12 cellular contexts compared by ENCODE assay signal in the genomic region with DNA sequence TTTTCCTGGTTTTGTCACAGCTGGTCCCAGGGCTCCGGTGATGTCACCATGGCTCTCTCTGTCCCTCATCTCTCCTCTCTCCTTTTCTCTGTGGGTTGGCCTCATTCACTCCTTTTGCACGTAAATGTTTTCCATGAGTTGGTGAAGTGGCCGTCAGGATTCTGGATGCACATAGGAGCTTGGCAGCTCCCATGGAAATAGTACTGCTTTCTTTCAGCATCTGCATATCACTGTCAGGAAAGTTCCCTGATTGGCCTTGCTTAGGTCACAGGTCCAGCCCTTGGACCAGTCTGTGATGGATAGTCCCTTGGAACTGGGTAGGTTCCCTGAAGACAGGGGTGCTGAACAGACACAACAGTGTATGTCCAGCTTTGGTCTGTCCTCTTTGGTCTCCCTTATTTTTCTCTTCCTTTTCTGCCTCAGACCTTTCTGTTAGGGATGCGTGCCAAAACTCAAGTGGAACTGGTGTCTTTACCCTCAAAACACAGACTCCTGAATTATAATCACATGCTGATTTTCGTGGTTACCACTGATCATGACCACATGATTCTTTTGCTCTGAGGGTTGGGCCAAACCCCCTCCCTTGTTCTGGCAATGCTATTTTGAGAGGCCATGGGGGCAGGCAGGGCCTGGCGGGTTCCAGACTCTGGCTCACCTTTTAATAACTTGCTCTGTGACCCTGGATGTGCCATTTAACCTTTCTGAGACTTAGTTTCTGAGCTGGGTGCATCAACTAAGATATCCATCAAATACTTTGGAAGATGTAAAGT.
DNase-seq lines count a peak whose midpoint lies in the region; ATAC-seq and TF ChIP-seq lines count a peak whose summit lies in the region.
"Had no signal": no experiment of that assay in that cellular context is flagged by ENCODE, and none has a peak within 500 bp of the region (broad histone marks: within the 10 kb centered on the region; RNA-seq: fewer than 3 reads in every experiment).

No MANE protein-coding gene starts in this region.

- H3K4me1 ChIP-seq in CD4-positive, alpha-beta memory T cell (ENCODE audit: insufficient read depth, low read length): peaks cover 45% of the 10 kb centered on the region

- DNase-seq in CD4-positive, alpha-beta memory T cell: no peak
- DNase-seq in activated B cell treated with CpG ODN at 0.5 μM for 24 hours (no peak), immature natural killer cell (no peak), GM19238 (ENCODE audit: insufficient read length, low spot score) (no peak)
- DNase-seq: NCI-H226; stimulated activated naive CD4-positive, alpha-beta T cell had no signal

- peaks cover 41 to 68% (median 60%) of the 10 kb centered on the region in 4 donors for H3K4me1 Mint-ChIP-seq in CD4-positive, alpha-beta memory T cell
- peaks cover 56% of the 10 kb centered on the region for H3K4me1 Mint-ChIP-seq in activated B cell treated with CpG ODN at 0.5 μM for 24 hours
- peaks cover 56 to 57% of the 10 kb centered on the region in 2 donors for H3K4me1 Mint-ChIP-seq in immature natural killer cell

- no peaks in the 10 kb centered on the region for H3K36me3 ChIP-seq in CD4-positive, alpha-beta memory T cell (ENCODE audit: insufficient read depth, low read length)

- no peaks in the 10 kb centered on the region for H3K9me3 Mint-ChIP-seq in CD4-positive, alpha-beta memory T cell
- H3K9me3 Mint-ChIP-seq in activated B cell treated with CpG ODN at 0.5 μM for 24 hours: no peaks in the 10 kb centered on the region
- H3K9me3 Mint-ChIP-seq in immature natural killer cell: no peaks in the 10 kb centered on the region
- H3K9me3 Mint-ChIP-seq: CD4-positive, CD25-positive, alpha-beta regulatory T cell had no signal

- H3K27ac Mint-ChIP-seq in CD4-positive, alpha-beta memory T cell: peak overlapping the region in 4 of 7 donors; percentile 3 to 39 (median 5)
- peak overlapping the region; percentile 26 for H3K27ac Mint-ChIP-seq in activated B cell treated with CpG ODN at 0.5 μM for 24 hours
- H3K27ac Mint-ChIP-seq in immature natural killer cell: peak overlapping the region in 1 of 6 donors; percentile 14

- no peak overlapping the region for H3K4me3 ChIP-seq in CD4-positive, alpha-beta memory T cell (ENCODE audit: low read length in 2 of 2)
- H3K4me3 ChIP-seq: SJSA1 had no signal

- POLR2A ChIA-PET in CD4-positive, alpha-beta memory T cell (lab: Charles Lee; ENCODE audit: partially characterized antibody): no interaction called here
- POLR2A ChIA-PET in activated B cell treated with CpG ODN at 0.5 μM for 24 hours (lab: Charles Lee): no interaction called here

- no peak for TF ChIP-seq CTCF in activated B cell treated with CpG ODN at 0.5 μM for 24 hours (IDR thresholded peaks at IDR 0.05)

- intact Hi-C loops in CD4-positive, alpha-beta memory T cell (cut with micrococcal nuclease): no loop called here
- intact Hi-C loops in activated B cell treated with CpG ODN at 0.5 μM for 24 hours (cut with micrococcal nuclease): loop anchor here (5.0 kb wide), 1 partner anchor 197 kb away; no protein-coding TSS in a partner anchor

- peak; percentile 32 for ATAC-seq in GM18511 (IDR thresholded peaks at IDR 0.05; ENCODE audit: unreplicated experiment)
- no peak for ATAC-seq in activated B cell treated with CpG ODN at 0.5 μM for 24 hours (ENCODE audit: low read depth)
- no peak for ATAC-seq in HG03139 (IDR thresholded peaks at IDR 0.05; ENCODE audit: unreplicated experiment)
- no peak for ATAC-seq in HG03571 (IDR thresholded peaks at IDR 0.05; ENCODE audit: unreplicated experiment)
- ATAC-seq in GM19023 (IDR thresholded peaks at IDR 0.05; ENCODE audit: unreplicated experiment): no peak

- no peaks in the 10 kb centered on the region for H3K9me3 ChIP-seq in CD4-positive, alpha-beta memory T cell (ENCODE audit: control insufficient read depth in 1 of 2, low read length in 2 of 2)
- H3K9me3 ChIP-seq: SJSA1 had no signal

- no peak overlapping the region for H3K27ac ChIP-seq in CD4-positive, alpha-beta memory T cell (ENCODE audit: low read depth, low read length)
- H3K27ac ChIP-seq: SJSA1 had no signal

- H3K27me3 Mint-ChIP-seq in CD4-positive, alpha-beta memory T cell: no peaks in the 10 kb centered on the region
- H3K27me3 Mint-ChIP-seq in activated B cell treated with CpG ODN at 0.5 μM for 24 hours (no peaks in the 10 kb centered on the region), immature natural killer cell (ENCODE audit: low read depth in 3 of 3) (peaks cover 0 to 3% (median 2%) of the 10 kb centered on the region in 3 donors)
- H3K27me3 Mint-ChIP-seq: CD4-positive, CD25-positive, alpha-beta regulatory T cell had no signal

- H3K4me3 Mint-ChIP-seq in CD4-positive, alpha-beta memory T cell: peak overlapping the region in 1 of 8 donors; percentile 7
- H3K4me3 Mint-ChIP-seq in activated B cell treated with CpG ODN at 0.5 μM for 24 hours (no peak overlapping the region), immature natural killer cell (peak overlapping the region in 3 of 5 donors; percentile 3 to 26 (median 6))

- H3K36me3 Mint-ChIP-seq in CD4-positive, alpha-beta memory T cell: peaks cover 15 to 27% of the 10 kb centered on the region in 2 donors
- H3K36me3 Mint-ChIP-seq in activated B cell treated with CpG ODN at 0.5 μM for 24 hours (ENCODE audit: low read depth) (peaks cover 15% of the 10 kb centered on the region), immature natural killer cell (peaks cover 0 to 8% (median 5%) of the 10 kb centered on the region in 3 donors)

- H3K27me3 ChIP-seq in CD4-positive, alpha-beta memory T cell (ENCODE audit: insufficient read depth, low read length): no peaks in the 10 kb centered on the region
- H3K27me3 ChIP-seq: SJSA1 had no signal

- CTCF ChIA-PET in CD4-positive, alpha-beta memory T cell (lab: Charles Lee; ENCODE audit: partially characterized antibody): no interaction called here
- CTCF ChIA-PET in activated B cell treated with CpG ODN at 0.5 μM for 24 hours (lab: Charles Lee): interaction anchor here (0.9 to 1.2 kb wide), 2 partner anchors 10 to 112 kb away, joined by 3 read pairs; no protein-coding TSS in a partner anchor
